ENCODE assay signal across 8 cellular contexts in genomic region chr5:103139264-103139865, GRCh38. TPM values are rescaled to one million over a fixed set of nuclear protein-coding genes. Genes with fewer than 3 reads are reported as not detected.
DNase-seq lines count a peak whose midpoint lies in the region; ATAC-seq and TF ChIP-seq lines count a peak whose summit lies in the region.

No MANE protein-coding gene starts in this region.

- no peaks in the 10 kb centered on the region for H3K4me1 ChIP-seq in gastrocnemius medialis

- H3K4me3 ChIP-seq in gastrocnemius medialis: no peak overlapping the region

- peaks cover 3% of the 10 kb centered on the region for H3K4me1 Mint-ChIP-seq in T-helper 1 cell treated with Interleukin-12 subunit alpha and Interleukin-12 subunit beta and Interleukin-4 antibody, amounts not matched to agents 30 μg/mL and 1 μg/mL, for 36 hours (ENCODE audit: low read depth)

- peak; percentile 47 for DNase-seq in NCI-H146 treated with DMSO at 0.1 percent for 48 hours (lab: John Stamatoyannopoulos, UW; ENCODE audit: unreplicated experiment)
- DNase-seq in amniotic stem cell (lab: John Stamatoyannopoulos, UW): peak; percentile 33
- peak; percentile 59 for DNase-seq in left ventricle myocardium superior
- DNase-seq in gastrocnemius medialis: peak; percentile 29 to 60
- DNase-seq in DMS79 (lab: John Stamatoyannopoulos, UW): no peak

- in situ Hi-C loops in gastrocnemius medialis (cut with MboI; ENCODE audit: low sequenced_read_pairs in 4 of 4): loop anchor here in 2 of 4 donors (25.0 kb wide), 1 partner anchor 452 kb away; no protein-coding TSS in a partner anchor

- no peaks in the 10 kb centered on the region for H3K27me3 Mint-ChIP-seq in T-helper 1 cell treated with Interleukin-12 subunit alpha and Interleukin-12 subunit beta and Interleukin-4 antibody, amounts not matched to agents 30 μg/mL and 1 μg/mL, for 36 hours (ENCODE audit: low read depth)

- peak; percentile 96 for ATAC-seq in GM18499 (IDR thresholded peaks at IDR 0.05; ENCODE audit: insufficient read depth, unreplicated experiment)
- ATAC-seq in HG02840 (IDR thresholded peaks at IDR 0.05; ENCODE audit: low FRiP score, unreplicated experiment): peak; percentile 94
- peak; percentile 84 for ATAC-seq in left ventricle myocardium superior
- ATAC-seq in gastrocnemius medialis: peak; percentile 60 to 87

- no peak overlapping the region for H3K4me3 Mint-ChIP-seq in T-helper 1 cell treated with Interleukin-12 subunit alpha and Interleukin-12 subunit beta and Interleukin-4 antibody, amounts not matched to agents 30 μg/mL and 1 μg/mL, for 36 hours

- H3K9me3 ChIP-seq in gastrocnemius medialis: no peaks in the 10 kb centered on the region

- intact Hi-C loops in left ventricle myocardium superior (cut with micrococcal nuclease): no loop called here
- intact Hi-C loops in gastrocnemius medialis (cut with DNase I; ENCODE audit: low total_unique reads): no loop called here

- no peak for TF ChIP-seq POLR2A in gastrocnemius medialis (IDR thresholded peaks at IDR 0.05)

- peak; percentile 73 to 89 (median 80) for TF ChIP-seq CTCF in gastrocnemius medialis (IDR thresholded peaks at IDR 0.05 in 4 of 5, conservative IDR thresholded peaks at IDR 0.05 in 1 of 5)

- H3K27ac ChIP-seq in gastrocnemius medialis: no peak overlapping the region

- H3K36me3 Mint-ChIP-seq in T-helper 1 cell treated with Interleukin-12 subunit alpha and Interleukin-12 subunit beta and Interleukin-4 antibody, amounts not matched to agents 30 μg/mL and 1 μg/mL, for 36 hours (ENCODE audit: low read depth): peaks cover 15% of the 10 kb centered on the region

- no peaks in the 10 kb centered on the region for H3K27me3 ChIP-seq in gastrocnemius medialis

- no peaks in the 10 kb centered on the region for H3K9me3 Mint-ChIP-seq in T-helper 1 cell treated with Interleukin-12 subunit alpha and Interleukin-12 subunit beta and Interleukin-4 antibody, amounts not matched to agents 30 μg/mL and 1 μg/mL, for 36 hours

- H3K36me3 ChIP-seq in gastrocnemius medialis: peaks cover 0 to 4% of the 10 kb centered on the region in 2 donors

- H3K27ac Mint-ChIP-seq in T-helper 1 cell treated with Interleukin-12 subunit alpha and Interleukin-12 subunit beta and Interleukin-4 antibody, amounts not matched to agents 30 μg/mL and 1 μg/mL, for 36 hours: peak overlapping the region; percentile 41

RNA-seq across cellular contexts. Expression of gene PPIP5K2, which starts 19.3 kb away (rescaled TPM):
- 76.5 TPM for total RNA-seq in left ventricle myocardium superior
- 1 to 10 TPM; 3.5 to 7.0 (median 4.4) TPM for total RNA-seq in gastrocnemius medialis

RNA-seq across cellular contexts. Expression of gene GIN1, which starts 19.4 kb away (rescaled TPM):
- total RNA-seq in left ventricle myocardium superior: 18.9 TPM
- 10 to 100 TPM in 1 of 4 donors, 1 to 10 TPM in 3; 4.6 to 11.2 (median 6.9) TPM for total RNA-seq in gastrocnemius medialis
